In genomic region chr21:15007716-15008296, GRCh38 we compare ENCODE assay signal across 19 cellular contexts.
"Had no signal": no experiment of that assay in that cellular context is flagged by ENCODE, and none has a peak within 500 bp of the region (broad histone marks: within the 10 kb centered on the region; RNA-seq: fewer than 3 reads in every experiment).

No MANE protein-coding gene starts in this region.

- H3K27me3 Mint-ChIP-seq: activated CD4-positive, alpha-beta T cell treated with anti-CD3 and anti-CD28 coated beads, Interleukin-2, amount 10 ng/mL, durations not matched to agents 24 days and 14 days; activated naive CD8-positive, alpha-beta T cell treated with anti-CD3 and anti-CD28 coated beads for 36 hours; brain; central memory CD8-positive, alpha-beta T cell had no signal

- H3K27ac ChIP-seq: coronary artery, foreskin keratinocyte, skin epidermis, suprapubic skin, upper lobe of left lung, WERI-Rb-1 had no signal

- H3K4me3 ChIP-seq: coronary artery, skin epidermis, suprapubic skin, upper lobe of left lung had no signal

- H3K4me3 Mint-ChIP-seq: activated CD4-positive, alpha-beta T cell treated with anti-CD3 and anti-CD28 coated beads, Interleukin-2, amount 10 ng/mL, durations not matched to agents 24 days and 14 days; activated CD8-positive, alpha-beta T cell treated with anti-CD3 and anti-CD28 coated beads, Interleukin-2, amount 10 ng/mL, durations not matched to agents 7 days and 5 days; activated naive CD8-positive, alpha-beta T cell treated with anti-CD3 and anti-CD28 coated beads for 36 hours; activated T-cell treated with anti-CD3 and anti-CD28 coated beads, Interleukin-2, amount 50 U/mL, for 72 hours; brain; central memory CD8-positive, alpha-beta T cell; T-helper 1 cell treated with Interleukin-12 subunit alpha and Interleukin-12 subunit beta and Interleukin-4 antibody, amounts not matched to agents 30 μg/mL and 1 μg/mL, for 36 hours had no signal

- H3K27me3 ChIP-seq: foreskin keratinocyte, suprapubic skin, upper lobe of left lung had no signal

- DNase-seq: activated CD4-positive, alpha-beta T cell treated with anti-CD3 and anti-CD28 coated beads, Interleukin-2, amount 10 ng/mL, durations not matched to agents 24 days and 14 days; activated CD8-positive, alpha-beta memory T cell treated with anti-CD3 and anti-CD28 coated beads, Interleukin-2, amount 50 U/mL, for 4 hours; activated CD8-positive, alpha-beta T cell treated with anti-CD3 and anti-CD28 coated beads, Interleukin-2, amount 10 ng/mL, durations not matched to agents 7 days and 5 days; activated gamma-delta T cell; activated naive CD8-positive, alpha-beta T cell treated with anti-CD3 and anti-CD28 coated beads for 36 hours; activated T-cell treated with anti-CD3 and anti-CD28 coated beads, Interleukin-2, amount 50 U/mL, for 72 hours; effector CD4-positive, alpha-beta T cell; foreskin keratinocyte; stimulated activated CD4-positive, alpha-beta T cell treated with anti-CD3 and anti-CD28 coated beads, Interleukin-4, amount 100 ng/mL, for 4 hours; stimulated activated CD8-positive, alpha-beta memory T cell treated with anti-CD3 and anti-CD28 coated beads, Interleukin-4, amount 100 ng/mL, for 48 hours; stimulated activated naive CD8-positive, alpha-beta T cell treated with anti-CD3 and anti-CD28 coated beads, Interleukin-15, Interleukin-2, amounts not matched to agents 100 U/mL and 50 U/mL, for 24 hours; upper lobe of left lung; WERI-Rb-1 had no signal

- H3K9me3 Mint-ChIP-seq: activated CD4-positive, alpha-beta T cell treated with anti-CD3 and anti-CD28 coated beads, Interleukin-2, amount 10 ng/mL, durations not matched to agents 24 days and 14 days; central memory CD8-positive, alpha-beta T cell; T-helper 1 cell treated with Interleukin-12 subunit alpha and Interleukin-12 subunit beta and Interleukin-4 antibody, amounts not matched to agents 30 μg/mL and 1 μg/mL, for 36 hours had no signal

- H3K27ac Mint-ChIP-seq: activated CD4-positive, alpha-beta T cell treated with anti-CD3 and anti-CD28 coated beads, Interleukin-2, amount 10 ng/mL, durations not matched to agents 24 days and 14 days; activated CD8-positive, alpha-beta T cell treated with anti-CD3 and anti-CD28 coated beads, Interleukin-2, amount 10 ng/mL, durations not matched to agents 7 days and 5 days; activated naive CD8-positive, alpha-beta T cell treated with anti-CD3 and anti-CD28 coated beads for 36 hours; T-helper 1 cell treated with Interleukin-12 subunit alpha and Interleukin-12 subunit beta and Interleukin-4 antibody, amounts not matched to agents 30 μg/mL and 1 μg/mL, for 36 hours had no signal

- H3K36me3 ChIP-seq: suprapubic skin, upper lobe of left lung, WERI-Rb-1 had no signal

- ATAC-seq: activated CD8-positive, alpha-beta T cell treated with anti-CD3 and anti-CD28 coated beads, Interleukin-2, amount 10 ng/mL, durations not matched to agents 7 days and 5 days; activated T-cell treated with anti-CD3 and anti-CD28 coated beads, Interleukin-2, amount 50 U/mL, for 72 hours; foreskin keratinocyte; stimulated activated naive CD8-positive, alpha-beta T cell treated with anti-CD3 and anti-CD28 coated beads, Interleukin-15, Interleukin-2, amounts not matched to agents 100 U/mL and 50 U/mL, for 24 hours had no signal
